2 cellular contexts compared by ENCODE assay signal in genomic region chr3:69032737-69033136, GRCh38.
TF ChIP-seq lines count a peak whose summit lies in the region.

No MANE protein-coding gene starts in this region.

TF ChIP-seq in SK-N-SH, 30 proteins besides CTCF, POLR2A, EP300 and RAD21 (continued from another document):
- no peak for TF ChIP-seq REST (IDR thresholded peaks at IDR 0.05; ENCODE audit: low read depth, low read length)
- no peak for TF ChIP-seq SMC3 (IDR thresholded peaks at IDR 0.05; ENCODE audit: low read depth, low read length)
- no peak for TF ChIP-seq FOXJ3 (CRISPR knock-in tag; IDR thresholded peaks at IDR 0.05)
- TF ChIP-seq TEAD4 (IDR thresholded peaks at IDR 0.05; ENCODE audit: borderline replicate concordance, insufficient read depth) = no peak
- no peak for TF ChIP-seq GATA2 (CRISPR knock-in tag; IDR thresholded peaks at IDR 0.05)
- TF ChIP-seq TCF12 (IDR thresholded peaks at IDR 0.05) = no peak
- no peak for TF ChIP-seq CHD2 (IDR thresholded peaks at IDR 0.05; ENCODE audit: low read length, partially characterized antibody)
- no peak for TF ChIP-seq USF1 (IDR thresholded peaks at IDR 0.05; ENCODE audit: borderline replicate concordance, low read depth)
- TF ChIP-seq JUND (IDR thresholded peaks at IDR 0.05) = no peak
- TF ChIP-seq GABPA (IDR thresholded peaks at IDR 0.05; ENCODE audit: low read depth) = no peak
- TF ChIP-seq FOXM1 (IDR thresholded peaks at IDR 0.05; ENCODE audit: low read depth) = no peak
- no peak for TF ChIP-seq USF2 (IDR thresholded peaks at IDR 0.05; ENCODE audit: borderline replicate concordance, low read depth, low read length)

TF ChIP-seq in SK-N-SH treated with all-trans-retinoic acid at 6 μM for 48 hours, 23 proteins besides CTCF, POLR2A, EP300 and RAD21 (continued from another document):
- TF ChIP-seq TSHZ2 (CRISPR knock-in tag; IDR thresholded peaks at IDR 0.05) (no peak), OSR1 (CRISPR knock-in tag; IDR thresholded peaks at IDR 0.05) (no peak), SNAI2 (CRISPR knock-in tag; IDR thresholded peaks at IDR 0.05) (no peak), ZNF8 (CRISPR knock-in tag; IDR thresholded peaks at IDR 0.05) (no peak), PATZ1 (CRISPR knock-in tag; IDR thresholded peaks at IDR 0.05; ENCODE audit: borderline replicate concordance) (no peak), ISL1 (CRISPR knock-in tag; IDR thresholded peaks at IDR 0.05) (no peak), ZNF565 (CRISPR knock-in tag; conservative IDR thresholded peaks at IDR 0.05; ENCODE audit: low read depth) (no peak), BACH2 (CRISPR knock-in tag; IDR thresholded peaks at IDR 0.05; ENCODE audit: borderline replicate concordance) (no peak), POU6F1 (CRISPR knock-in tag; IDR thresholded peaks at IDR 0.05; ENCODE audit: borderline replicate concordance, low read depth) (no peak), CREB5 (CRISPR knock-in tag; IDR thresholded peaks at IDR 0.05; ENCODE audit: low read depth) (no peak), RARB (CRISPR knock-in tag; IDR thresholded peaks at IDR 0.05) (no peak), PPARA (CRISPR knock-in tag; IDR thresholded peaks at IDR 0.05; ENCODE audit: borderline replicate concordance) (no peak), CSRNP3 (CRISPR knock-in tag; IDR thresholded peaks at IDR 0.05) (no peak)
